8 cellular contexts compared by ENCODE assay signal in genomic region chr13:35744144-35744543, GRCh38.
"Had no signal": no experiment of that assay in that cellular context is flagged by ENCODE, and none has a peak within 500 bp of the region (broad histone marks: within the 10 kb centered on the region; RNA-seq: fewer than 3 reads in every experiment).

No MANE protein-coding gene starts in this region.

- ATAC-seq: GM12878 had no signal

- DNase-seq: GDM1, GF-D8 had no signal

- H3K4me3 ChIP-seq: GM12878 had no signal

- FAIRE-seq: G401.6, GM12878, GM12891, GM12892, GM18507, GM19239 had no signal
